ENCODE assay signal across 31 cellular contexts in genomic region chr6:30974488-30975252, GRCh38. TPM values are rescaled to one million over a fixed set of nuclear protein-coding genes. Genes with fewer than 3 reads are reported as not detected.
"Had no signal": no experiment of that assay in that cellular context is flagged by ENCODE, and none has a peak within 500 bp of the region (broad histone marks: within the 10 kb centered on the region; RNA-seq: fewer than 3 reads in every experiment).

No MANE protein-coding gene starts in this region.

- H3K4me3 Mint-ChIP-seq: activated B cell treated with CpG ODN at 0.5 μM for 24 hours; activated CD8-positive, alpha-beta T cell treated with anti-CD3 and anti-CD28 coated beads for 36 hours; mesothelial cell of epicardium; naive B cell; nephron progenitor cell; stimulated activated memory B cell treated with anti-CD40 and anti-IgM and Interleukin-4, amounts not matched to agents 10 μg/mL and 1 μg/mL and 100 μg/mL, for 72 hours; stimulated activated naive CD8-positive, alpha-beta T cell treated with anti-CD3 and anti-CD28 coated beads, Interleukin-15, amount 100 ng/mL, for 72 hours; type B pancreatic cell had no signal

- H3K36me3 ChIP-seq: colonic mucosa, heart left ventricle, left ventricle myocardium inferior, pancreas, prostate gland, vagina had no signal

- H3K9me3 ChIP-seq: colonic mucosa, heart left ventricle, left ventricle myocardium inferior, pancreas, prostate gland, vagina had no signal

- H3K36me3 Mint-ChIP-seq: activated naive CD4-positive, alpha-beta T cell treated with anti-CD3 and anti-CD28 coated beads, Interleukin-2, amount 50 U/mL, for 72 hours; mesothelial cell of epicardium; naive B cell; stimulated activated memory B cell treated with anti-CD40 and anti-IgM and Interleukin-4, amounts not matched to agents 10 μg/mL and 1 μg/mL and 100 μg/mL, for 72 hours; type B pancreatic cell had no signal

- H3K4me1 Mint-ChIP-seq: stimulated activated naive CD8-positive, alpha-beta T cell treated with anti-CD3 and anti-CD28 coated beads, Interleukin-15, amount 100 ng/mL, for 72 hours had no signal

- ATAC-seq: activated CD8-positive, alpha-beta T cell treated with anti-CD3 and anti-CD28 coated beads for 36 hours; activated naive CD4-positive, alpha-beta T cell treated with anti-CD3 and anti-CD28 coated beads, Interleukin-2, amount 50 U/mL, for 72 hours; heart left ventricle; pancreas; stimulated activated memory B cell treated with anti-CD40 and anti-IgM and Interleukin-4, amounts not matched to agents 10 μg/mL and 1 μg/mL and 100 μg/mL, for 72 hours; stimulated activated naive CD8-positive, alpha-beta T cell treated with anti-CD3 and anti-CD28 coated beads, Interleukin-15, amount 100 ng/mL, for 72 hours had no signal

- H3K27me3 ChIP-seq: colonic mucosa, pancreas, vagina had no signal

- DNase-seq: activated B cell treated with CpG ODN at 0.5 μM for 24 hours; activated CD4-positive, alpha-beta T cell treated with anti-CD3 and anti-CD28 coated beads, Interleukin-2, amount 50 U/mL, for 1 hour; activated CD8-positive, alpha-beta T cell treated with anti-CD3 and anti-CD28 coated beads for 36 hours; activated naive CD4-positive, alpha-beta T cell; activated T-cell treated with anti-CD3 and anti-CD28 coated beads, Interleukin-2, amount 50 U/mL, for 48 hours; colonic mucosa; effector memory CD4-positive, alpha-beta T cell; heart left ventricle; hypothalamus; left ventricle myocardium inferior; naive B cell; nephron progenitor cell; nucleus accumbens; pancreas; stimulated activated CD4-positive, alpha-beta T cell treated with anti-CD3 and anti-CD28 coated beads, Interleukin-1b, Interleukin-23, amount 100 ng/mL, for 48 hours; stimulated activated CD4-positive, alpha-beta T cell treated with anti-CD3 and anti-CD28 coated beads, Interleukin-4, amount 100 ng/mL, for 4 hours; stimulated activated CD8-positive, alpha-beta memory T cell treated with anti-CD3 and anti-CD28 coated beads, Interleukin-4, amount 100 ng/mL, for 48 hours; stimulated activated naive CD8-positive, alpha-beta T cell treated with anti-CD3 and anti-CD28 coated beads, Interleukin-15, amount 100 ng/mL, for 72 hours; substantia nigra; T-helper 2 cell had no signal

- H3K9me3 Mint-ChIP-seq: activated B cell treated with CpG ODN at 0.5 μM for 24 hours; activated CD8-positive, alpha-beta T cell treated with anti-CD3 and anti-CD28 coated beads for 36 hours; activated naive CD4-positive, alpha-beta T cell treated with anti-CD3 and anti-CD28 coated beads, Interleukin-2, amount 50 U/mL, for 72 hours; mesothelial cell of epicardium; nephron progenitor cell; stimulated activated memory B cell treated with anti-CD40 and anti-IgM and Interleukin-4, amounts not matched to agents 10 μg/mL and 1 μg/mL and 100 μg/mL, for 72 hours; stimulated activated naive CD8-positive, alpha-beta T cell treated with anti-CD3 and anti-CD28 coated beads, Interleukin-15, amount 100 ng/mL, for 72 hours; type B pancreatic cell had no signal

- FAIRE-seq: pancreas had no signal

- H3K4me1 ChIP-seq: colonic mucosa, heart left ventricle, left ventricle myocardium inferior, pancreas, prostate gland, vagina had no signal

- H3K4me3 ChIP-seq: colonic mucosa, heart left ventricle, left ventricle myocardium inferior, pancreas, prostate gland, smooth muscle cell, vagina had no signal

- H3K27ac ChIP-seq: colonic mucosa, heart left ventricle, left ventricle myocardium inferior, pancreas, prostate gland, vagina had no signal

- H3K4me2 ChIP-seq: smooth muscle cell had no signal

- H3K27ac Mint-ChIP-seq: activated B cell treated with CpG ODN at 0.5 μM for 24 hours; activated CD8-positive, alpha-beta T cell treated with anti-CD3 and anti-CD28 coated beads for 36 hours; mesothelial cell of epicardium; nephron progenitor cell; stimulated activated memory B cell treated with anti-CD40 and anti-IgM and Interleukin-4, amounts not matched to agents 10 μg/mL and 1 μg/mL and 100 μg/mL, for 72 hours; type B pancreatic cell had no signal

RNA-seq across cellular contexts. Expression of gene MUC21, which starts 8.8 kb away (rescaled TPM):
- total RNA-seq: activated B cell treated with CpG ODN at 0.5 μM for 24 hours; activated CD8-positive, alpha-beta T cell treated with anti-CD3 and anti-CD28 coated beads for 36 hours; activated naive CD4-positive, alpha-beta T cell treated with anti-CD3 and anti-CD28 coated beads, Interleukin-2, amount 50 U/mL, for 72 hours; colonic mucosa; dermis microvascular lymphatic vessel endothelial cell; fibroblast of lung; fibroblast of villous mesenchyme; heart left ventricle; left ventricle myocardium inferior; lung microvascular endothelial cell; mesothelial cell of epicardium; pancreas; smooth muscle cell had no signal
- polyA plus RNA-seq: fibroblast of lung, smooth muscle cell had no signal

RNA-seq across cellular contexts. Expression of gene MUCL3, which starts 33.9 kb away (rescaled TPM):
- total RNA-seq: activated B cell treated with CpG ODN at 0.5 μM for 24 hours; activated CD8-positive, alpha-beta T cell treated with anti-CD3 and anti-CD28 coated beads for 36 hours; activated naive CD4-positive, alpha-beta T cell treated with anti-CD3 and anti-CD28 coated beads, Interleukin-2, amount 50 U/mL, for 72 hours; dermis microvascular lymphatic vessel endothelial cell; fibroblast of lung; fibroblast of villous mesenchyme; left ventricle myocardium inferior; lung microvascular endothelial cell; mesothelial cell of epicardium; prostate gland had no signal
- polyA plus RNA-seq: fibroblast of lung, smooth muscle cell had no signal

RNA-seq across cellular contexts. Expression of gene MUC22, which starts 35.6 kb away (rescaled TPM):
- total RNA-seq: activated B cell treated with CpG ODN at 0.5 μM for 24 hours; activated CD8-positive, alpha-beta T cell treated with anti-CD3 and anti-CD28 coated beads for 36 hours; activated naive CD4-positive, alpha-beta T cell treated with anti-CD3 and anti-CD28 coated beads, Interleukin-2, amount 50 U/mL, for 72 hours; colonic mucosa; dermis microvascular lymphatic vessel endothelial cell; fibroblast of lung; fibroblast of villous mesenchyme; lung microvascular endothelial cell; mesothelial cell of epicardium; pancreas; smooth muscle cell had no signal
- polyA plus RNA-seq: fibroblast of lung, smooth muscle cell had no signal

RNA-seq across cellular contexts. Expression of gene SFTA2, which starts 42.7 kb away (rescaled TPM):
- total RNA-seq: activated B cell treated with CpG ODN at 0.5 μM for 24 hours; activated CD8-positive, alpha-beta T cell treated with anti-CD3 and anti-CD28 coated beads for 36 hours; activated naive CD4-positive, alpha-beta T cell treated with anti-CD3 and anti-CD28 coated beads, Interleukin-2, amount 50 U/mL, for 72 hours; dermis microvascular lymphatic vessel endothelial cell; fibroblast of lung; fibroblast of villous mesenchyme; heart left ventricle; left ventricle myocardium inferior; lung microvascular endothelial cell; mesothelial cell of epicardium; prostate gland; smooth muscle cell; vagina had no signal
- polyA plus RNA-seq: fibroblast of lung, heart left ventricle, smooth muscle cell had no signal
